19 cellular contexts compared by ENCODE assay signal in genomic region chr10:4474829-4475228, GRCh38.
DNase-seq lines count a peak whose midpoint lies in the region; ATAC-seq and TF ChIP-seq lines count a peak whose summit lies in the region.
"Had no signal": no experiment of that assay in that cellular context is flagged by ENCODE, and none has a peak within 500 bp of the region (broad histone marks: within the 10 kb centered on the region; RNA-seq: fewer than 3 reads in every experiment).

No MANE protein-coding gene starts in this region.

- H3K79me2 ChIP-seq in GM23338 (replicated peaks; ENCODE audit: insufficient read depth) (no peaks in the 10 kb centered on the region), mammary epithelial cell (ENCODE audit: insufficient read depth, low read length) (no peaks in the 10 kb centered on the region), mesendoderm (ENCODE audit: control insufficient read depth, insufficient read depth, low read length) (no peaks in the 10 kb centered on the region)

- H3K79me1 ChIP-seq in mesendoderm (ENCODE audit: low read length): no peaks in the 10 kb centered on the region

- no peak overlapping the region for H2BK120ac ChIP-seq in mesendoderm (ENCODE audit: low read depth, low read length)

- WGBS in mammary epithelial cell (ENCODE audit: low coverage, missing lambda C conversion rate): 78% methylated on average over 8 of the region's 8 CpGs
- WGBS in mesendoderm (ENCODE audit: extremely low coverage, insufficient coverage, low lambda C conversion rate): no CpG with 5 or more reads among the region's 8 CpGs

- no peak overlapping the region for H4K5ac ChIP-seq in mesendoderm (ENCODE audit: low read length)

- H3K4ac ChIP-seq in mesendoderm (ENCODE audit: low read depth, low read length): no peak overlapping the region

- no TSS peak for BruUV-seq in mammary epithelial cell (replicated peaks; lab: Mats Ljungman, UMichigan)

- H3K27me3 Mint-ChIP-seq in GM23338 (ENCODE audit: insufficient read depth, low read depth, poor library complexity): no peaks in the 10 kb centered on the region

- peaks cover 16% of the 10 kb centered on the region; the same call in 1 of the 2 replicates for H3K4me1 ChIP-seq in GM23338 (ENCODE audit: insufficient read depth)
- peaks cover 5% of the 10 kb centered on the region; the same call in 1 of the 2 replicates for H3K4me1 ChIP-seq in HUES48 (ENCODE audit: control insufficient read depth, insufficient read depth, low read length)
- H3K4me1 ChIP-seq in mammary epithelial cell (ENCODE audit: insufficient read depth, low read length): peaks cover 8% of the 10 kb centered on the region
- H3K4me1 ChIP-seq in mesendoderm (ENCODE audit: control insufficient read depth, low read depth, low read length): peaks cover 19% of the 10 kb centered on the region
- H3K4me1 ChIP-seq: psoas muscle had no signal

- no peak overlapping the region for H2AK5ac ChIP-seq in mesendoderm (ENCODE audit: low read length)

- no peaks in the 10 kb centered on the region; the same call in 1 of the 2 replicates for H3K9me2 ChIP-seq in GM23338 (ENCODE audit: insufficient read depth)

- TF ChIP-seq CTCF in GM23338 (conservative IDR thresholded peaks at IDR 0.05; ENCODE audit: low read depth in 2 of 2) (no peak), mammary epithelial cell (conservative IDR thresholded peaks at IDR 0.05 in 1 of 2, IDR thresholded peaks at IDR 0.05 in 1 of 2; ENCODE audit: extremely low read depth in 1 of 2, insufficient read depth in 1 of 2, low read depth in 1 of 2, low read length in 2 of 2) (no peak)

- dilution Hi-C loops in mammary epithelial cell (cut with HindIII; ENCODE audit: low sequenced_read_pairs): loop anchor here (5.0 kb wide), 2 partner anchors 78 to 87 kb away; no protein-coding TSS in a partner anchor

- intact Hi-C loops in mammary epithelial cell (cut with micrococcal nuclease): no loop called here

- CTCF ChIA-PET in mammary epithelial cell (lab: Charles Lee; ENCODE audit: low non-redundant PET): no interaction called here

- in situ Hi-C loops in mammary epithelial cell (cut with MboI; ENCODE audit: low sequenced_read_pairs in 2 of 2): no loop called here

- peaks cover 24% of the 10 kb centered on the region for H3K4me1 Mint-ChIP-seq in GM23338

- H3K27me3 ChIP-seq in GM23338 (ENCODE audit: insufficient read depth) (no peaks in the 10 kb centered on the region), HUES48 (ENCODE audit: control insufficient read depth, insufficient read depth, low read length) (no peaks in the 10 kb centered on the region), mammary epithelial cell (ENCODE audit: insufficient read depth, low read length) (no peaks in the 10 kb centered on the region), mesendoderm (ENCODE audit: insufficient read depth, low read length, poor library complexity) (no peaks in the 10 kb centered on the region)

- H3K36me3 ChIP-seq in GM23338 (ENCODE audit: insufficient read depth) (no peaks in the 10 kb centered on the region), HUES48 (ENCODE audit: control insufficient read depth, insufficient read depth, low read length) (no peaks in the 10 kb centered on the region), mammary epithelial cell (ENCODE audit: insufficient read depth, low read length) (no peaks in the 10 kb centered on the region), mesendoderm (ENCODE audit: control insufficient read depth, insufficient read depth, low read length) (no peaks in the 10 kb centered on the region)

- H3K27ac ChIP-seq in GM23338 (ENCODE audit: low read depth) (no peak overlapping the region), HUES48 (ENCODE audit: low read depth, low read length) (peak overlapping the region; percentile 23), mammary epithelial cell (ENCODE audit: insufficient read depth, low read depth, low read length) (no peak overlapping the region), mesendoderm (ENCODE audit: low read depth, low read length) (peak overlapping the region; percentile 66)
- H3K27ac ChIP-seq: psoas muscle had no signal

- no peaks in the 10 kb centered on the region for H3K36me3 Mint-ChIP-seq in GM23338 (ENCODE audit: low read depth)

- H3F3A ChIP-seq in GM23338 (replicated peaks; ENCODE audit: low read depth): no peaks in the 10 kb centered on the region

- H3K4me3 ChIP-seq in GM23338 (no peak overlapping the region), HUES48 (ENCODE audit: low read depth, low read length) (no peak overlapping the region), mammary epithelial cell (replicated peaks in 1 of 3; ENCODE audit: insufficient read depth in 1 of 3, low read depth in 2 of 3, low read length in 3 of 3) (no peak overlapping the region), mesendoderm (ENCODE audit: low read length) (no peak overlapping the region)
- H3K4me3 ChIP-seq: psoas muscle had no signal

- H3K18ac ChIP-seq in mesendoderm (ENCODE audit: low read length): peak overlapping the region; percentile 9

- H2BK15ac ChIP-seq in mesendoderm (replicated peaks; ENCODE audit: low read depth): no peak overlapping the region

- H3K9me3 ChIP-seq in HUES48 (ENCODE audit: control insufficient read depth, insufficient read depth, low read length) (no peaks in the 10 kb centered on the region), mammary epithelial cell (replicated peaks; ENCODE audit: insufficient read depth, low read length) (no peaks in the 10 kb centered on the region)
- H3K9me3 ChIP-seq: psoas muscle had no signal

- DNase-seq in GM23338 (ENCODE audit: low spot score) (no peak), mammary epithelial cell (peak; percentile 52), mesendoderm (peak; percentile 48), NCI-H510A treated with DMSO at 0.1 percent for 48 hours (lab: John Stamatoyannopoulos, UW) (no peak)
- DNase-seq: amniotic stem cell; central memory CD4-positive, alpha-beta T cell; effector CD8-positive, alpha-beta T cell; GDM1; NCI-H1417 treated with DMSO at 0.1 percent for 48 hours; NCI-H82; psoas muscle; small intestine; stimulated activated CD4-positive, alpha-beta T cell treated with anti-CD3 and anti-CD28 coated beads, Interleukin-4, amount 100 ng/mL, for 24 hours had no signal

- peak overlapping the region; percentile 45; the same call in 1 of the 2 replicates for H3K27ac Mint-ChIP-seq in GM23338
- H3K27ac Mint-ChIP-seq: activated T-helper 2 cell treated with anti-CD3 and anti-CD28 coated beads, Interferon-gamma antibody, Interleukin-2, Interleukin-4, amounts not matched to agents 10 μg/mL and 5 μg/mL and 100 μg/mL, durations not matched to agents 14 hours and 24 hours and 36 hours; nephron had no signal

- H2AFZ ChIP-seq in GM23338 (no peak overlapping the region), mammary epithelial cell (ENCODE audit: low read depth, low read length) (peak overlapping the region; percentile 10)

- peak overlapping the region; percentile 45 for H2BK5ac ChIP-seq in mesendoderm (ENCODE audit: low read length)

- no peak overlapping the region for H4K8ac ChIP-seq in mesendoderm (ENCODE audit: low read depth, low read length)

- H4K20me1 ChIP-seq in GM23338 (replicated peaks; ENCODE audit: insufficient read depth) (no peaks in the 10 kb centered on the region), mammary epithelial cell (ENCODE audit: insufficient read depth, low read length) (no peaks in the 10 kb centered on the region)

- H3K23ac ChIP-seq in mesendoderm (ENCODE audit: low read length): no peak overlapping the region

- no peak for ATAC-seq in GM23338
- no peak for ATAC-seq in GM19035 (IDR thresholded peaks at IDR 0.05; ENCODE audit: unreplicated experiment)
- ATAC-seq in GM18868 (IDR thresholded peaks at IDR 0.05; ENCODE audit: unreplicated experiment): no peak
- ATAC-seq: Panc1, psoas muscle had no signal

- H3K9me3 Mint-ChIP-seq in GM23338: no peaks in the 10 kb centered on the region
- H3K9me3 Mint-ChIP-seq: nephron had no signal

- H3K56ac ChIP-seq in mesendoderm (ENCODE audit: low read length): peak overlapping the region; percentile 34

- H3K4me3 Mint-ChIP-seq in GM23338: no peak overlapping the region
- H3K4me3 Mint-ChIP-seq: nephron had no signal

- H3K9ac ChIP-seq in HUES48 (ENCODE audit: low read depth, low read length): no peak overlapping the region
- no peak overlapping the region for H3K9ac ChIP-seq in mammary epithelial cell (ENCODE audit: insufficient read depth, low read length)
- H3K9ac ChIP-seq in mesendoderm (ENCODE audit: low read length): no peak overlapping the region

- H3K4me2 ChIP-seq in GM23338 (no peak overlapping the region), mammary epithelial cell (ENCODE audit: insufficient read depth, low read depth, low read length) (no peak overlapping the region), mesendoderm (ENCODE audit: low read length) (no peak overlapping the region)

TF ChIP-seq in GM23338, 12 proteins besides CTCF, POLR2A, EP300 and RAD21:
- TF ChIP-seq POLR2AphosphoS5 (IDR thresholded peaks at IDR 0.05; ENCODE audit: low read depth): no peak
- TF ChIP-seq CREB1 (CRISPR knock-in tag; IDR thresholded peaks at IDR 0.05; ENCODE audit: low read depth): no peak
- no peak for TF ChIP-seq EZH2 (IDR thresholded peaks at IDR 0.05; ENCODE audit: low read depth, unreplicated experiment)
- no peak for TF ChIP-seq NANOG (IDR thresholded peaks at IDR 0.05; ENCODE audit: borderline replicate concordance)
TF ChIP-seq in GM23338: peak in this region for 0.

Comparison
In these comparisons a context has a peak if more than half of its experiments do, and no peak if none do; other contexts are left out.
1. DNase-seq: peak in mammary epithelial cell (single experiment) and mesendoderm (single experiment); none in GM23338 (single experiment) and NCI-H510A treated with DMSO at 0.1 percent for 48 hours (single experiment).
2. H3K27ac ChIP-seq: peak in HUES48 (single experiment) and mesendoderm (single experiment); none in GM23338 (single experiment) and mammary epithelial cell (single experiment).